In genomic region chr12:89710873-89711179, GRCh38 we compare ENCODE assay signal across 11 cellular contexts. TPM values are rescaled to one million over a fixed set of nuclear protein-coding genes. Genes with fewer than 3 reads are reported as not detected.
DNase-seq lines count a peak whose midpoint lies in the region; ATAC-seq and TF ChIP-seq lines count a peak whose summit lies in the region.
"Had no signal": no experiment of that assay in that cellular context is flagged by ENCODE, and none has a peak within 500 bp of the region (broad histone marks: within the 10 kb centered on the region; RNA-seq: fewer than 3 reads in every experiment).

No MANE protein-coding gene starts in this region.

- H2AFZ ChIP-seq in IMR-90 (replicated peaks; ENCODE audit: low read length, poor library complexity), result no peak overlapping the region

- TF ChIP-seq RAD21 in IMR-90 (IDR thresholded peaks at IDR 0.05; ENCODE audit: low read length), result no peak

- H2AK9ac ChIP-seq in IMR-90 (replicated peaks; ENCODE audit: low read depth, low read length, poor library complexity), result no peak overlapping the region

- peak; percentile 60 for TF ChIP-seq POLR2A in IMR-90 (IDR thresholded peaks at IDR 0.05; ENCODE audit: low read depth, low read length)

- no peak overlapping the region for H2BK15ac ChIP-seq in IMR-90 (ENCODE audit: low read depth, low read length)

- no peaks in the 10 kb centered on the region for H3K9me1 ChIP-seq in IMR-90 (ENCODE audit: insufficient read depth, low read length)

- no peaks in the 10 kb centered on the region for H3K4me1 ChIP-seq in IMR-90 (ENCODE audit: control insufficient read depth, insufficient read depth, low read length)

- H3K18ac ChIP-seq in IMR-90 (ENCODE audit: low read depth, low read length), result no peak overlapping the region

- peak overlapping the region; percentile 71 to 95 (median 92) for H3K4me3 Mint-ChIP-seq in naive thymus-derived CD8-positive, alpha-beta T cell

- no peak overlapping the region for H3K23ac ChIP-seq in IMR-90 (ENCODE audit: low read depth, low read length)

- H3K4me3 ChIP-seq in BJ (ENCODE audit: low read depth, low read length) (peak overlapping the region; percentile 98), IMR-90 (ENCODE audit: insufficient read depth, low read depth, low read length) (no peak overlapping the region)

- POLR2A ChIA-PET in BJ (lab: Charles Lee), result no interaction called here
- POLR2A ChIA-PET in IMR-90 (lab: Charles Lee; ENCODE audit: unreplicated experiment), result no interaction called here
- POLR2A ChIA-PET in naive thymus-derived CD8-positive, alpha-beta T cell (lab: Charles Lee), result interaction anchor here (3.5 to 3.9 kb wide), 2 partner anchors 152 to 170 kb away, joined by 41 to 55 read pairs; no protein-coding TSS in a partner anchor

- intact Hi-C loops in IMR-90 (cut with micrococcal nuclease), result loop anchor here (2.0 kb wide), 1 partner anchor 46 kb away; no protein-coding TSS in a partner anchor

- H4K5ac ChIP-seq in IMR-90 (ENCODE audit: low read depth, low read length), result no peak overlapping the region

- peaks cover 5 to 21% of the 10 kb centered on the region in 2 experiments; a peak in 3 of 4 replicates for H3K79me1 ChIP-seq in IMR-90 (ENCODE audit: low read depth in 1 of 2, low read length in 2 of 2)

- 0 out of 2 replicates have a peak overlapping the region, but pooled peaks have one; percentile 20 for H3K4ac ChIP-seq in IMR-90 (ENCODE audit: low read depth, low read length)

- no peak overlapping the region for H3K56ac ChIP-seq in IMR-90 (ENCODE audit: extremely low read depth, insufficient read depth, low read length)

- DNase-seq in BJ (ENCODE audit: low read depth) (no peak), IMR-90 (no peak), caudate nucleus (lab: John Stamatoyannopoulos, UW) (no peak), dermis blood vessel endothelial cell (no peak), kidney glomerular epithelial cell (lab: John Stamatoyannopoulos, UW) (no peak), NCI-H146 treated with DMSO at 0.1 percent for 48 hours (lab: John Stamatoyannopoulos, UW; ENCODE audit: unreplicated experiment) (no peak)
- no peak for DNase-seq in naive thymus-derived CD8-positive, alpha-beta T cell
- DNase-seq: activated effector memory CD4-positive, alpha-beta T cell treated with Interleukin-2 at 50 U/mL for 16 hours; head of caudate nucleus had no signal

- H3K9me3 Mint-ChIP-seq in naive thymus-derived CD8-positive, alpha-beta T cell, result peaks cover 0 to 18% (median 12%) of the 10 kb centered on the region in 9 donors

- no peak overlapping the region for H2BK5ac ChIP-seq in IMR-90 (ENCODE audit: low read depth, low read length, poor library complexity, severe bottlenecking)

- H4K91ac ChIP-seq in IMR-90 (ENCODE audit: insufficient read depth, low read depth, low read length), result no peak overlapping the region

- TF ChIP-seq CTCF in BJ (IDR thresholded peaks at IDR 0.05; ENCODE audit: insufficient read depth, low read depth, low read length) (no peak), IMR-90 (conservative IDR thresholded peaks at IDR 0.05; ENCODE audit: low read depth, low read length) (no peak)

- peak overlapping the region; percentile 80 for H3K4me2 ChIP-seq in IMR-90 (ENCODE audit: low read depth, low read length)

- ATAC-seq in IMR-90 (ENCODE audit: low read depth) (no peak), GM21367 (IDR thresholded peaks at IDR 0.05; ENCODE audit: unreplicated experiment) (no peak)
- ATAC-seq in naive thymus-derived CD8-positive, alpha-beta T cell, result no peak

- H3K36me3 ChIP-seq in BJ (ENCODE audit: control insufficient read depth, insufficient read depth, low read length) (no peaks in the 10 kb centered on the region), IMR-90 (ENCODE audit: control insufficient read depth, insufficient read depth, low read length) (no peaks in the 10 kb centered on the region)

- dilution Hi-C loops in IMR-90 (cut with HindIII; ENCODE audit: low sequenced_read_pairs, unreplicated experiment), result no loop called here

- H2BK120ac ChIP-seq in IMR-90 (ENCODE audit: low read depth, low read length), result no peak overlapping the region

- peak overlapping the region; percentile 24; the same call in 1 of the 2 replicates for H3K9ac ChIP-seq in IMR-90 (ENCODE audit: low read depth, low read length)

- peak overlapping the region in 8 of 10 donors; percentile 13 to 99 (median 94) for H3K27ac Mint-ChIP-seq in naive thymus-derived CD8-positive, alpha-beta T cell

- H3K14ac ChIP-seq in IMR-90 (replicated peaks; ENCODE audit: low read depth, low read length), result no peak overlapping the region

- in situ Hi-C loops in IMR-90 (cut with MboI; ENCODE audit: low sequenced_read_pairs), result no loop called here

- CTCF ChIA-PET in BJ (lab: Yijun Ruan, JAX) (no interaction called here), IMR-90 (lab: Yijun Ruan, JAX) (no interaction called here)

- peaks cover 2% of the 10 kb centered on the region; the same call in 1 of the 2 replicates for H3K9me3 ChIP-seq in IMR-90 (ENCODE audit: control insufficient read depth, insufficient read depth, low read length)

- no peak overlapping the region for H2BK20ac ChIP-seq in IMR-90 (ENCODE audit: low read depth, low read length)

- no peak overlapping the region for H4K8ac ChIP-seq in IMR-90 (ENCODE audit: low read depth in 2 of 2, low read length in 2 of 2)

- H2AK5ac ChIP-seq in IMR-90 (ENCODE audit: low read depth, low read length), result no peak overlapping the region

- no peaks in the 10 kb centered on the region for H3K27me3 Mint-ChIP-seq in naive thymus-derived CD8-positive, alpha-beta T cell

- peaks cover 13 to 29% (median 24%) of the 10 kb centered on the region in 4 donors for H3K4me1 Mint-ChIP-seq in naive thymus-derived CD8-positive, alpha-beta T cell

- no peak overlapping the region for H3K27ac ChIP-seq in IMR-90 (ENCODE audit: insufficient read depth, low read length)
- H3K27ac ChIP-seq in caudate nucleus (ENCODE audit: low read depth, low read length), result peak overlapping the region; percentile 50
- H3K27ac ChIP-seq: HL-60 had no signal

- no TSS peak for BruUV-seq in IMR-90 (replicated peaks; lab: Mats Ljungman, UMichigan)

- H3K36me3 Mint-ChIP-seq in naive thymus-derived CD8-positive, alpha-beta T cell, result peaks cover 0 to 13% (median 0%) of the 10 kb centered on the region in 3 donors

- peaks cover 26% of the 10 kb centered on the region; the same call in 1 of the 2 replicates for H4K20me1 ChIP-seq in IMR-90 (ENCODE audit: insufficient read depth, low read length)

- WGBS in IMR-90 (ENCODE audit: extremely low coverage in 2 of 2, insufficient read length in 1 of 2), 2 experiments, result 100% methylated on average over 1 of the region's 2 CpGs; no CpG with 5 or more reads in 1 of the 2 experiments

- no peaks in the 10 kb centered on the region for H3K27me3 ChIP-seq in BJ (ENCODE audit: control insufficient read depth, insufficient read depth, low read length)
- H3K27me3 ChIP-seq in IMR-90 (ENCODE audit: control insufficient read depth, insufficient read depth, low read length), result no peaks in the 10 kb centered on the region

TF ChIP-seq in IMR-90, 13 proteins besides CTCF, POLR2A, EP300 and RAD21:
- TF ChIP-seq CHD1 (IDR thresholded peaks at IDR 0.05; ENCODE audit: low read depth, low read length) (no peak), MAZ (IDR thresholded peaks at IDR 0.05; ENCODE audit: borderline replicate concordance, low read depth, low read length) (no peak), MXI1 (IDR thresholded peaks at IDR 0.05; ENCODE audit: borderline replicate concordance, low read depth, low read length) (no peak), RCOR1 (IDR thresholded peaks at IDR 0.05; ENCODE audit: insufficient replicate concordance, low read length) (no peak), MAFK (IDR thresholded peaks at IDR 0.05; ENCODE audit: low read depth, low read length) (no peak), RFX5 (IDR thresholded peaks at IDR 0.05; ENCODE audit: low read depth, low read length) (no peak), BHLHE40 (IDR thresholded peaks at IDR 0.05; ENCODE audit: low read depth, low read length) (no peak), SMC3 (IDR thresholded peaks at IDR 0.05; ENCODE audit: low read depth, low read length) (no peak), ELK1 (IDR thresholded peaks at IDR 0.05; ENCODE audit: borderline replicate concordance, low read depth, low read length) (no peak), NFE2L2 (IDR thresholded peaks at IDR 0.05; ENCODE audit: low read depth, low read length) (no peak), FOS (IDR thresholded peaks at IDR 0.05; ENCODE audit: low read depth, low read length) (no peak), CEBPB (IDR thresholded peaks at IDR 0.05; ENCODE audit: low read depth, low read length) (no peak)
- TF ChIP-seq, protein P1, sequence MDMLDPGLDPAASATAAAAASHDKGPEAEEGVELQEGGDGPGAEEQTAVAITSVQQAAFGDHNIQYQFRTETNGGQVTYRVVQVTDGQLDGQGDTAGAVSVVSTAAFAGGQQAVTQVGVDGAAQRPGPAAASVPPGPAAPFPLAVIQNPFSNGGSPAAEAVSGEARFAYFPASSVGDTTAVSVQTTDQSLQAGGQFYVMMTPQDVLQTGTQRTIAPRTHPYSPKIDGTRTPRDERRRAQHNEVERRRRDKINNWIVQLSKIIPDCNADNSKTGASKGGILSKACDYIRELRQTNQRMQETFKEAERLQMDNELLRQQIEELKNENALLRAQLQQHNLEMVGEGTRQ (IDR thresholded peaks at IDR 0.05; ENCODE audit: low read depth, low read length), result no peak

RNA-seq across cellular contexts. Expression of gene ATP2B1, which starts 2.2 kb away (rescaled TPM):
- 12.8 and 34.4 TPM in 2 replicates for polyA plus RNA-seq in BJ (2011; rRNA removed)
- 15.4 and 25.5 TPM in 2 replicates for polyA minus RNA-seq in BJ (2011; rRNA and poly(A)+ RNA removed)
- total RNA-seq in IMR-90 (2012; rRNA removed), result 32.6 and 42.5 TPM in 2 replicates
- 9.6 and 9.9 TPM in 2 replicates for polyA plus RNA-seq in IMR-90 (2012; rRNA removed)
- 1.2 and 4.2 TPM in 2 replicates for polyA plus RNA-seq in IMR-90 (2012; cell fraction: cytosol; rRNA removed)
- 0.72 and 18.7 TPM in 2 replicates for polyA plus RNA-seq in IMR-90 (2012; cell fraction: nucleus; rRNA removed; ENCODE audit: low replicate concordance)
- total RNA-seq in naive thymus-derived CD8-positive, alpha-beta T cell, result 10 to 100 TPM; 52.2 to 52.5 TPM
- 10 to 100 TPM; 16.3 to 30.9 (median 26.4) TPM for polyA plus RNA-seq in naive thymus-derived CD8-positive, alpha-beta T cell
- total RNA-seq in dermis blood vessel endothelial cell, result 35.8 and 51.6 TPM in 2 replicates
